In genomic region chr3:45957606-45958005, GRCh38 we compare ENCODE assay signal across 22 cellular contexts. TPM values are rescaled to one million over a fixed set of nuclear protein-coding genes. Genes with fewer than 3 reads are reported as not detected.
A peak's percentile ranks its signal among the peaks of the same experiment; 100 is the strongest.
DNase-seq lines count a peak whose midpoint lies in the region; TF ChIP-seq lines count a peak whose summit lies in the region.
"Had no signal": no experiment of that assay in that cellular context is flagged by ENCODE, and none has a peak within 500 bp of the region (broad histone marks: within the 10 kb centered on the region; RNA-seq: fewer than 3 reads in every experiment).

No MANE protein-coding gene starts in this region.

- H3K36me3 ChIP-seq in suprapubic skin: peaks cover 99% of the 10 kb centered on the region

- TF ChIP-seq POLR2A in suprapubic skin (IDR thresholded peaks at IDR 0.05): no peak

- 73% methylated on average over 5 of the region's 5 CpGs for WGBS in suprapubic skin

- no peak for TF ChIP-seq CTCF in suprapubic skin (IDR thresholded peaks at IDR 0.05)

- peaks cover 8% of the 10 kb centered on the region for H3K4me1 ChIP-seq in suprapubic skin
- H3K4me1 ChIP-seq: colonic mucosa, parathyroid adenoma, Peyer's patch had no signal

- H3K4me3 ChIP-seq in suprapubic skin: no peak overlapping the region
- H3K4me3 ChIP-seq: colonic mucosa, heart left ventricle, Peyer's patch had no signal

- no peaks in the 10 kb centered on the region for H3K9me3 ChIP-seq in suprapubic skin
- H3K9me3 ChIP-seq: colonic mucosa, heart left ventricle, Peyer's patch had no signal

- TF ChIP-seq EP300 in suprapubic skin (IDR thresholded peaks at IDR 0.05): no peak

- peak; percentile 12 to 13 for DNase-seq in activated T-cell treated with anti-CD3 and anti-CD28 coated beads, Interleukin-2, amount 50 U/mL, for 48 hours
- no peak for DNase-seq in activated T-cell treated with anti-CD3 and anti-CD28 coated beads for 4 hours
- peak in 47 of 61 donors; percentile 2 to 78 (median 42) for DNase-seq in caudate nucleus (lab: John Stamatoyannopoulos, UW)
- peak; percentile 64 for DNase-seq in midbrain (lab: John Stamatoyannopoulos, UW)
- no peak for DNase-seq in suprapubic skin (ENCODE audit: low spot score in 2 of 2)
- no peak for DNase-seq in NCI-H526 treated with DMSO at 0.1 percent for 48 hours (lab: John Stamatoyannopoulos, UW)
- no peak for DNase-seq in NCI-H1417 treated with DMSO at 0.1 percent for 48 hours (lab: John Stamatoyannopoulos, UW)
- DNase-seq in effector CD8-positive, alpha-beta T cell (lab: John Stamatoyannopoulos, UW): no peak
- DNase-seq: activated CD4-positive, alpha-beta memory T cell treated with anti-CD3 and anti-CD28 coated beads, Interleukin-2, amount 10 ng/mL, durations not matched to agents 7 days and 5 days; activated effector memory CD4-positive, alpha-beta T cell treated with Interleukin-2 at 50 U/mL for 16 hours; CD4-positive, alpha-beta T cell; colonic mucosa; IMR-90; MM.1S; NCI-H2081 treated with DMSO at 0.1 percent for 48 hours; NCI-H774; Peyer's patch; stimulated activated naive CD8-positive, alpha-beta T cell treated with anti-CD3 and anti-CD28 coated beads, Interleukin-15, amount 100 ng/mL, for 72 hours had no signal

- H3K27ac ChIP-seq in caudate nucleus (ENCODE audit: low read depth, low read length): no peak overlapping the region
- peak overlapping the region; percentile 52 for H3K27ac ChIP-seq in suprapubic skin
- H3K27ac ChIP-seq: colonic mucosa, parathyroid adenoma had no signal

- H3K27me3 ChIP-seq in suprapubic skin: no peaks in the 10 kb centered on the region
- H3K27me3 ChIP-seq: colonic mucosa, heart left ventricle, Peyer's patch had no signal

RNA-seq across cellular contexts. Expression of gene CXCR6, which starts 14.3 kb away (rescaled TPM):
- total RNA-seq in suprapubic skin: under 1 TPM in 2 of 4 donors, not detected in 2; 0.23 to 0.59 TPM
- total RNA-seq: A673, epithelial cell of proximal tubule, IMR-90 had no signal

RNA-seq across cellular contexts. Expression of gene FYCO1, which starts 38.0 kb away (rescaled TPM):
- 10 to 100 TPM; 45.3 to 64.5 (median 53.7) TPM for total RNA-seq in suprapubic skin

Comparison
In these comparisons a context has a peak if more than half of its experiments do, and no peak if none do; other contexts are left out.
1. DNase-seq: peak in activated T-cell treated with anti-CD3 and anti-CD28 coated beads, Interleukin-2, amount 50 U/mL, for 48 hours (2 of 2), caudate nucleus (47 of 61) and midbrain (single experiment); none in activated T-cell treated with anti-CD3 and anti-CD28 coated beads for 4 hours (single experiment), suprapubic skin (0 of 2), NCI-H526 treated with DMSO at 0.1 percent for 48 hours (single experiment), NCI-H1417 treated with DMSO at 0.1 percent for 48 hours (single experiment) and effector CD8-positive, alpha-beta T cell (single experiment).